In the genomic region with DNA sequence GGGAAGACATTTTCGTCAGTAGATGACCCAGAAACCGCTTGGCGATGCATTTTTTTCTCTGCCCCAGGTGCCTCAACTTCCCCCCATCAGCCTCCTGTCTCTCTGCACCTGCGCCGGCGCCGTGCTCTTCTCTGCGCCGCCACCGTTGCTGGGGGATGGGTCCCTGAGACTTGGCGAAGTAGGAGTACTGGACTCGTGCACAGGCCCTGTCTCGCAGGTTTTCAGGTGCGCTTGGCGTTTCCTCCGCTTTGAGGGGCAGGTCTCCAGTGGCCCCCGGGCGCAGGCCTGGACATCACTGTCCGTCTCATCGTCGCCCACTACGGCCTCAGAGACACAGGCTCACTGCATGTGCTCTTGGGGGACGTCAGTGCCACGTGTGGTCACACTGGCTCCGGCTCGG, we compare ENCODE assay signal across 7 cellular contexts.
DNase-seq lines count a peak whose midpoint lies in the region; ATAC-seq and TF ChIP-seq lines count a peak whose summit lies in the region.
"Not testable (repeated sequence)": the region's sequence is repeated elsewhere in the genome, so short reads cannot be mapped to it uniquely, and the experiment has no call there.

No MANE protein-coding gene starts in this region.

- POLR2A ChIA-PET in activated B cell treated with CpG ODN at 0.5 μM for 24 hours (lab: Charles Lee); naive thymus-derived CD8-positive, alpha-beta T cell (lab: Charles Lee): not testable (repeated sequence)

- TF ChIP-seq CTCF in CD14-positive monocyte (IDR thresholded peaks at IDR 0.05); activated B cell treated with CpG ODN at 0.5 μM for 24 hours (IDR thresholded peaks at IDR 0.05); left ventricle myocardium inferior (IDR thresholded peaks at IDR 0.05; ENCODE audit: borderline replicate concordance): not testable (repeated sequence)

- H3K4me3 Mint-ChIP-seq in CD14-positive monocyte: peak overlapping the region; percentile 35 to 58
- peak overlapping the region; percentile 28 for H3K4me3 Mint-ChIP-seq in activated B cell treated with CpG ODN at 0.5 μM for 24 hours
- H3K4me3 Mint-ChIP-seq in activated naive CD4-positive, alpha-beta T cell treated with anti-CD3 and anti-CD28 coated beads, Interleukin-2, amount 10 ng/mL, durations not matched to agents 7 days and 5 days: not testable (repeated sequence)
- peak overlapping the region in 6 of 10 donors; percentile 29 to 67 (median 58) for H3K4me3 Mint-ChIP-seq in naive thymus-derived CD8-positive, alpha-beta T cell
- H3K4me3 Mint-ChIP-seq in stimulated activated memory B cell treated with anti-CD40 and anti-IgM and Interleukin-4, amounts not matched to agents 10 μg/mL and 1 μg/mL and 100 μg/mL, for 72 hours: peak overlapping the region; percentile 73

- not testable (repeated sequence) for H3K4me1 Mint-ChIP-seq in CD14-positive monocyte; activated B cell treated with CpG ODN at 0.5 μM for 24 hours; activated naive CD4-positive, alpha-beta T cell treated with anti-CD3 and anti-CD28 coated beads, Interleukin-2, amount 10 ng/mL, durations not matched to agents 7 days and 5 days; naive thymus-derived CD8-positive, alpha-beta T cell; stimulated activated memory B cell treated with anti-CD40 and anti-IgM and Interleukin-4, amounts not matched to agents 10 μg/mL and 1 μg/mL and 100 μg/mL, for 72 hours

- H3K4me1 ChIP-seq in left ventricle myocardium inferior: not testable (repeated sequence)

- H3K27me3 ChIP-seq in left ventricle myocardium inferior (ENCODE audit: low read depth): not testable (repeated sequence)

- H3K36me3 Mint-ChIP-seq in CD14-positive monocyte; activated B cell treated with CpG ODN at 0.5 μM for 24 hours (ENCODE audit: low read depth); activated naive CD4-positive, alpha-beta T cell treated with anti-CD3 and anti-CD28 coated beads, Interleukin-2, amount 10 ng/mL, durations not matched to agents 7 days and 5 days; naive thymus-derived CD8-positive, alpha-beta T cell; stimulated activated memory B cell treated with anti-CD40 and anti-IgM and Interleukin-4, amounts not matched to agents 10 μg/mL and 1 μg/mL and 100 μg/mL, for 72 hours: not testable (repeated sequence)

- peak overlapping the region; percentile 57 for H3K4me3 ChIP-seq in left ventricle myocardium inferior

- CTCF ChIA-PET in activated B cell treated with CpG ODN at 0.5 μM for 24 hours (lab: Charles Lee); activated naive CD4-positive, alpha-beta T cell treated with anti-CD3 and anti-CD28 coated beads, Interleukin-2, amount 10 ng/mL, durations not matched to agents 7 days and 5 days (lab: Charles Lee): not testable (repeated sequence)

- intact Hi-C loops in CD14-positive monocyte (cut with micrococcal nuclease); activated B cell treated with CpG ODN at 0.5 μM for 24 hours (cut with micrococcal nuclease); left ventricle myocardium inferior (cut with micrococcal nuclease): not testable (repeated sequence)

- not testable (repeated sequence) for H3K27ac Mint-ChIP-seq in CD14-positive monocyte; activated B cell treated with CpG ODN at 0.5 μM for 24 hours; activated naive CD4-positive, alpha-beta T cell treated with anti-CD3 and anti-CD28 coated beads, Interleukin-2, amount 10 ng/mL, durations not matched to agents 7 days and 5 days; naive thymus-derived CD8-positive, alpha-beta T cell; stimulated activated memory B cell treated with anti-CD40 and anti-IgM and Interleukin-4, amounts not matched to agents 10 μg/mL and 1 μg/mL and 100 μg/mL, for 72 hours

- not testable (repeated sequence) for H3K36me3 ChIP-seq in left ventricle myocardium inferior

- peaks cover 7 to 21% (median 8%) of the 10 kb centered on the region in 7 donors for H3K9me3 Mint-ChIP-seq in CD14-positive monocyte
- not testable (repeated sequence) for H3K9me3 Mint-ChIP-seq in activated B cell treated with CpG ODN at 0.5 μM for 24 hours; activated naive CD4-positive, alpha-beta T cell treated with anti-CD3 and anti-CD28 coated beads, Interleukin-2, amount 10 ng/mL, durations not matched to agents 7 days and 5 days; naive thymus-derived CD8-positive, alpha-beta T cell; stimulated activated memory B cell treated with anti-CD40 and anti-IgM and Interleukin-4, amounts not matched to agents 10 μg/mL and 1 μg/mL and 100 μg/mL, for 72 hours

- not testable (repeated sequence) for H3K27me3 Mint-ChIP-seq in CD14-positive monocyte (ENCODE audit: low read depth in 3 of 3); activated B cell treated with CpG ODN at 0.5 μM for 24 hours; activated naive CD4-positive, alpha-beta T cell treated with anti-CD3 and anti-CD28 coated beads, Interleukin-2, amount 10 ng/mL, durations not matched to agents 7 days and 5 days; naive thymus-derived CD8-positive, alpha-beta T cell; stimulated activated memory B cell treated with anti-CD40 and anti-IgM and Interleukin-4, amounts not matched to agents 10 μg/mL and 1 μg/mL and 100 μg/mL, for 72 hours

- not testable (repeated sequence) for H3K27ac ChIP-seq in left ventricle myocardium inferior (replicated peaks)

- not testable (repeated sequence) for ATAC-seq in activated B cell treated with CpG ODN at 0.5 μM for 24 hours (ENCODE audit: low read depth); naive thymus-derived CD8-positive, alpha-beta T cell; stimulated activated memory B cell treated with anti-CD40 and anti-IgM and Interleukin-4, amounts not matched to agents 10 μg/mL and 1 μg/mL and 100 μg/mL, for 72 hours

- not testable (repeated sequence) for H3K9me3 ChIP-seq in left ventricle myocardium inferior (replicated peaks)

- not testable (repeated sequence) for DNase-seq in CD14-positive monocyte (ENCODE audit: low spot score); activated B cell treated with CpG ODN at 0.5 μM for 24 hours; left ventricle myocardium inferior
- peak; percentile 20 for DNase-seq in activated T-cell treated with anti-CD3 and anti-CD28 coated beads, Interleukin-2, amount 50 U/mL, for 1 hour
- peak; percentile 20 for DNase-seq in activated naive CD4-positive, alpha-beta T cell treated with anti-CD3 and anti-CD28 coated beads, Interleukin-2, amount 10 ng/mL, durations not matched to agents 7 days and 5 days
- DNase-seq in naive thymus-derived CD8-positive, alpha-beta T cell: peak in 3 of 10 donors; percentile 13 to 53 (median 15)
